In the genomic region with DNA sequence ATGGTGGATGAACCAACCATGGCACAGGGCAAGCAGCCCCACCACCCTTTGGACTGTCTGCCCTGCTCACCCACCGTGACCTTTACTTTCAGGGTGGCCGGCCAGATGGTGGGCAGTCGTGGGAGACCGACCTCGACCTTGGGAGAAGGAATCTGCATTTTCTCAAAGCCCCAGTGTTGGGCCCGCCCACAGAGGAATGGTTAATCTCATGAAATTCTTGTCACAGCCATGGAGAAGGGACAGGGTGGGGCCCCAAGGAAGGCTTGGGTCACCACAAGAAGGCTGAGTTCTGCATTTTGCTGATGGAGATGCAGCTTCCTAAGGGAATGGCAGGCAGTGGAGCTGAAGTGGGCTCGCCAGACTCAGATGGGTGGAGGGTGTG, we compare ENCODE assay signal across 9 cellular contexts. TPM values are rescaled to one million over a fixed set of nuclear protein-coding genes. Genes with fewer than 3 reads are reported as not detected.
DNase-seq lines count a peak whose midpoint lies in the region; ATAC-seq lines count a peak whose summit lies in the region.
"Had no signal": no experiment of that assay in that cellular context is flagged by ENCODE, and none has a peak within 500 bp of the region (broad histone marks: within the 10 kb centered on the region; RNA-seq: fewer than 3 reads in every experiment).

No MANE protein-coding gene starts in this region.

- H3K4me1 ChIP-seq in GM23248 (ENCODE audit: insufficient read depth): peaks cover 47% of the 10 kb centered on the region
- H3K4me1 ChIP-seq in adipocyte (ENCODE audit: control insufficient read depth, insufficient read depth, low read length): peaks cover 73% of the 10 kb centered on the region

- no peaks in the 10 kb centered on the region for H3K9me3 ChIP-seq in GM23248 (ENCODE audit: low read depth)
- H3K9me3 ChIP-seq in adipocyte (ENCODE audit: control insufficient read depth, low read length): no peaks in the 10 kb centered on the region

- H4K20me1 ChIP-seq in GM23248 (ENCODE audit: insufficient read depth): no peaks in the 10 kb centered on the region

- H3K4me2 ChIP-seq in GM23248 (ENCODE audit: unreplicated experiment): peak overlapping the region; percentile 79

- H3F3A ChIP-seq in GM23248 (ENCODE audit: insufficient read depth): peaks cover 30% of the 10 kb centered on the region

- no peaks in the 10 kb centered on the region for H3K9me2 ChIP-seq in GM23248 (ENCODE audit: insufficient read depth)

- 28 to 35% methylated on average over 7 of the region's 7 CpGs for WGBS in GM23248 (ENCODE audit: low coverage in 1 of 2, low lambda C conversion rate in 2 of 2, missing lambda C conversion rate in 2 of 2), 2 experiments

- in situ Hi-C loops in GM23248 (cut with MboI): loop anchor here (10.0 kb wide), 1 partner anchor 109 kb away; no protein-coding TSS in a partner anchor

- peaks cover 72% of the 10 kb centered on the region for H3K79me2 ChIP-seq in GM23248 (ENCODE audit: insufficient read depth)

- H3K4me3 ChIP-seq in GM23248 (peak overlapping the region; percentile 72), adipocyte (ENCODE audit: low read length) (peak overlapping the region; percentile 96), skin epidermis (peak overlapping the region; percentile 43 to 78 (median 49))

- DNase-seq in GM23248: peak; percentile 55
- DNase-seq in adipocyte (ENCODE audit: low read depth): peak; percentile 47
- DNase-seq in hepatic stellate cell (ENCODE audit: low spot score): peak; percentile 59
- no peak for DNase-seq in NOMO-1 treated with DMSO at 0.1 percent for 48 hours (lab: John Stamatoyannopoulos, UW; ENCODE audit: unreplicated experiment)
- no peak for DNase-seq in NCI-H128 (lab: John Stamatoyannopoulos, UW; ENCODE audit: unreplicated experiment)
- DNase-seq: NCI-H446 treated with DMSO at 0.1 percent for 48 hours had no signal

- no peaks in the 10 kb centered on the region for H3K27me3 ChIP-seq in GM23248 (replicated peaks; ENCODE audit: insufficient read depth)
- H3K27me3 ChIP-seq in adipocyte (replicated peaks; ENCODE audit: control insufficient read depth, insufficient read depth, low read length): no peaks in the 10 kb centered on the region

- ATAC-seq in HG02981 (IDR thresholded peaks at IDR 0.05; ENCODE audit: unreplicated experiment) (no peak), GM21526 (IDR thresholded peaks at IDR 0.05; ENCODE audit: low FRiP score, unreplicated experiment) (no peak)

- H3K9ac ChIP-seq in GM23248 (peak overlapping the region; percentile 80), adipocyte (ENCODE audit: low read length) (peak overlapping the region; percentile 97)

- no peaks in the 10 kb centered on the region for H3K36me3 ChIP-seq in GM23248 (ENCODE audit: low read depth)
- peaks cover 4% of the 10 kb centered on the region for H3K36me3 ChIP-seq in adipocyte (ENCODE audit: control insufficient read depth, insufficient read depth, low read length, severe bottlenecking)

- peak overlapping the region; percentile 83 for H3K27ac ChIP-seq in GM23248
- H3K27ac ChIP-seq in skin epidermis: peak overlapping the region in 19 of 21 experiments; percentile 6 to 95 (median 68)

- H2AFZ ChIP-seq in GM23248: no peak overlapping the region

RNA-seq across cellular contexts. Expression of gene PLXND1, which starts 2.9 kb away (rescaled TPM):
- total RNA-seq in GM23248 (2014; rRNA removed; shearing (Covaris generic)): 67.2 and 83.0 TPM in 2 replicates
- 35.7 and 37.4 TPM in 2 replicates for polyA plus RNA-seq in GM23248 (2016; fragmentation: Nextera tagmentation; extraction: Ambion mirVana)

Comparison
In these comparisons a context has a peak if more than half of its experiments do, and no peak if none do; other contexts are left out.
1. DNase-seq: peak in GM23248 (single experiment), adipocyte (single experiment) and hepatic stellate cell (single experiment); none in NOMO-1 treated with DMSO at 0.1 percent for 48 hours (single experiment) and NCI-H128 (single experiment).
2. Peak in every context shown above with its lines, with median percentiles within 50 percentile points of each other: H3K4me3 ChIP-seq.